8 cellular contexts compared by ENCODE assay signal in the genomic region with DNA sequence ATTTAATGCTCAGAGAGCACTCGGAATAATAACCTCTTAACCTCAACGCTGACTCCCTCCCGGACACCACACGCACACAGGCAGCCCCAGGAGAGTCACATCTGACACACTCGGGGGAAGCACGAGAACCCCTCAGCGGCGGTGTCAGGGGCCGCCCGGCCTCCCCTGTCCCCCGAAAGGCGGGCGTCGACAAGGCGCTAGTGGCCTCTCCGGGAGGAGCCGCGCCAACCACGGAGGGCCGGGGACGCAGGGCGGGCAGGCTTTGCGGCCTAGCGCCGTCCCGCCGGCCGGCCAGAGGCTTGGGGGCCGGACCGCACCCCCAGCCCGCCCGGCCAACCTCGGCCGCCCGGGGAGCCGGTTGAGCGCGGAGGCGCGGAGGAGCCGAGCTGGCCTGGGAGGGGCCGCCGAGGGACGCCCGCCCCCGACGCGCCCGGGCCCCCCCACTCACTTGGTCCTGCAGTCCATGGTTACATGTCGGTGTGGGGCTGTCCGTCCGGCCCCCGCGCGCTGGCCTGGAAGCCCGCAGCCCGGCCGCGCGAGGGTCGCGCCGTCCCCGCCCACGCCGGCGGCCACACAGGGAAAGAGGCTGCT. TPM values are rescaled to one million over a fixed set of nuclear protein-coding genes. Genes with fewer than 3 reads are reported as not detected.
A peak's percentile ranks its signal among the peaks of the same experiment; 100 is the strongest.
DNase-seq lines count a peak whose midpoint lies in the region; ATAC-seq and TF ChIP-seq lines count a peak whose summit lies in the region.

No MANE protein-coding gene starts in this region.

- H3K4me3 Mint-ChIP-seq in activated T-cell treated with anti-CD3 and anti-CD28 coated beads, Interleukin-2, amount 50 U/mL, for 72 hours: peak overlapping the region; percentile 94 to 97
- peak overlapping the region; percentile 91 for H3K4me3 Mint-ChIP-seq in neural progenitor cell

- H3K27ac Mint-ChIP-seq in activated T-cell treated with anti-CD3 and anti-CD28 coated beads, Interleukin-2, amount 50 U/mL, for 72 hours: peak overlapping the region; percentile 94
- peak overlapping the region; percentile 81 for H3K27ac Mint-ChIP-seq in neural progenitor cell

- H3K4me2 ChIP-seq in neural progenitor cell: peak overlapping the region; percentile 89

- H3K36me3 Mint-ChIP-seq in activated T-cell treated with anti-CD3 and anti-CD28 coated beads, Interleukin-2, amount 50 U/mL, for 72 hours (ENCODE audit: insufficient read depth in 2 of 2): peaks cover 2% of the 10 kb centered on the region in 2 donors
- no peaks in the 10 kb centered on the region for H3K36me3 Mint-ChIP-seq in neural progenitor cell

- no peaks in the 10 kb centered on the region for H3K36me3 ChIP-seq in neural progenitor cell
- H3K36me3 ChIP-seq in thymus (ENCODE audit: control insufficient read depth, insufficient read depth): no peaks in the 10 kb centered on the region

- WGBS in thymus: under 1% methylated on average over 67 of the region's 67 CpGs

- peak; percentile 29 for ATAC-seq in HG02763 (IDR thresholded peaks at IDR 0.05; ENCODE audit: unreplicated experiment)
- ATAC-seq in activated T-cell treated with anti-CD3 and anti-CD28 coated beads, Interleukin-2, amount 50 U/mL, for 72 hours (replicated peaks in 1 of 2): peak; percentile 47

- H3K27me3 Mint-ChIP-seq in activated T-cell treated with anti-CD3 and anti-CD28 coated beads, Interleukin-2, amount 50 U/mL, for 72 hours (ENCODE audit: low read depth): no peaks in the 10 kb centered on the region
- peaks cover 8% of the 10 kb centered on the region for H3K27me3 Mint-ChIP-seq in neural progenitor cell (ENCODE audit: insufficient read depth, low read depth)

- no peaks in the 10 kb centered on the region for H3K9me3 ChIP-seq in neural progenitor cell (ENCODE audit: low read depth)
- H3K9me3 ChIP-seq in thymus (ENCODE audit: control insufficient read depth): no peaks in the 10 kb centered on the region

- TF ChIP-seq CTCF in fibroblast of pulmonary artery (IDR thresholded peaks at IDR 0.05; ENCODE audit: low read length, missing control alignments): no peak
- TF ChIP-seq CTCF in neural progenitor cell (IDR thresholded peaks at IDR 0.05): no peak

- H3K27me3 ChIP-seq in neural progenitor cell: peaks cover 24% of the 10 kb centered on the region
- H3K27me3 ChIP-seq in thymus (ENCODE audit: control insufficient read depth, insufficient read depth): no peaks in the 10 kb centered on the region

- H3K79me2 ChIP-seq in neural progenitor cell (ENCODE audit: low read depth): peaks cover 16% of the 10 kb centered on the region

- DNase-seq in NCI-H345 (lab: John Stamatoyannopoulos, UW): peak; percentile 42
- no peak for DNase-seq in NCI-H345 treated with DMSO at 0.1 percent for 48 hours (lab: John Stamatoyannopoulos, UW; ENCODE audit: unreplicated experiment)
- DNase-seq in NCI-H774 (lab: John Stamatoyannopoulos, UW): peak; percentile 45
- peak; percentile 71 to 76 for DNase-seq in activated T-cell treated with anti-CD3 and anti-CD28 coated beads, Interleukin-2, amount 50 U/mL, for 72 hours
- DNase-seq in fibroblast of pulmonary artery (ENCODE audit: low read depth): peak; percentile 34
- DNase-seq in neural progenitor cell (ENCODE audit: low spot score): peak; percentile 77

- H3K27ac ChIP-seq in neural progenitor cell (no peak overlapping the region), thymus (ENCODE audit: low read depth) (peak overlapping the region; percentile 94)

- no peaks in the 10 kb centered on the region for H4K20me1 ChIP-seq in neural progenitor cell (ENCODE audit: low read depth)

- peaks cover 79% of the 10 kb centered on the region for H3K4me1 Mint-ChIP-seq in activated T-cell treated with anti-CD3 and anti-CD28 coated beads, Interleukin-2, amount 50 U/mL, for 72 hours (ENCODE audit: low read depth)
- H3K4me1 Mint-ChIP-seq in neural progenitor cell: peaks cover 21% of the 10 kb centered on the region

- peak overlapping the region; percentile 69 for H2AFZ ChIP-seq in neural progenitor cell (replicated peaks)

- peak overlapping the region; percentile 3 for H3K9ac ChIP-seq in neural progenitor cell

- H3K9me3 Mint-ChIP-seq in activated T-cell treated with anti-CD3 and anti-CD28 coated beads, Interleukin-2, amount 50 U/mL, for 72 hours: no peaks in the 10 kb centered on the region
- H3K9me3 Mint-ChIP-seq in neural progenitor cell: no peaks in the 10 kb centered on the region

- peaks cover 27% of the 10 kb centered on the region for H3K4me1 ChIP-seq in neural progenitor cell
- H3K4me1 ChIP-seq in thymus (ENCODE audit: control insufficient read depth, insufficient read depth, low read length): peaks cover 10% of the 10 kb centered on the region

- H3F3A ChIP-seq in neural progenitor cell (ENCODE audit: low read depth): peaks cover 17% of the 10 kb centered on the region

- H3K4me3 ChIP-seq in fibroblast of pulmonary artery (replicated peaks; ENCODE audit: low read depth, low read length) (peak overlapping the region; percentile 60), neural progenitor cell (peak overlapping the region; percentile 78), thymus (ENCODE audit: low read length) (peak overlapping the region; percentile 90)

RNA-seq across cellular contexts. Expression of gene DENND1B, which starts 0.5 kb away (rescaled TPM):
- total RNA-seq in activated T-cell treated with anti-CD3 and anti-CD28 coated beads, Interleukin-2, amount 50 U/mL, for 72 hours: 10 to 100 TPM; 17.7 to 19.9 TPM
- total RNA-seq in neural progenitor cell (ENCODE audit: low replicate concordance): 12.2 and 13.1 TPM in 2 replicates
- 8.8 TPM for polyA plus RNA-seq in thymus
